In genomic region chr1:46492269-46492853, GRCh38 we compare ENCODE assay signal across 21 cellular contexts. TPM values are rescaled to one million over a fixed set of nuclear protein-coding genes. Genes with fewer than 3 reads are reported as not detected.
DNase-seq lines count a peak whose midpoint lies in the region; ATAC-seq and TF ChIP-seq lines count a peak whose summit lies in the region.
"Had no signal": no experiment of that assay in that cellular context is flagged by ENCODE, and none has a peak within 500 bp of the region (broad histone marks: within the 10 kb centered on the region; RNA-seq: fewer than 3 reads in every experiment).

No MANE protein-coding gene starts in this region.

- H3K36me3 ChIP-seq in HEK293 (ENCODE audit: control insufficient read depth in 2 of 2, insufficient read depth in 1 of 2, low read length in 2 of 2) (no peaks in the 10 kb centered on the region), ectodermal cell (ENCODE audit: control insufficient read depth, insufficient read depth, low read length) (no peaks in the 10 kb centered on the region)
- no peaks in the 10 kb centered on the region for H3K36me3 ChIP-seq in CD8-positive, alpha-beta T cell (ENCODE audit: insufficient read depth, low read length)
- H3K36me3 ChIP-seq: BE2C, MG63 had no signal

- H3K9me3 ChIP-seq in HEK293 (ENCODE audit: control insufficient read depth, insufficient read depth, low read depth, low read length) (no peaks in the 10 kb centered on the region), ectodermal cell (ENCODE audit: control insufficient read depth, low read length) (no peaks in the 10 kb centered on the region)
- H3K9me3 ChIP-seq in CD8-positive, alpha-beta T cell (ENCODE audit: low read length) = no peaks in the 10 kb centered on the region
- H3K9me3 ChIP-seq: BE2C, MG63 had no signal

- H3K4me1 ChIP-seq in HEK293 (ENCODE audit: control insufficient read depth, insufficient read depth, low read length) (no peaks in the 10 kb centered on the region), ectodermal cell (ENCODE audit: control insufficient read depth, insufficient read depth, low read length) (peaks cover 48% of the 10 kb centered on the region)
- peaks cover 9% of the 10 kb centered on the region for H3K4me1 ChIP-seq in CD8-positive, alpha-beta T cell (ENCODE audit: insufficient read depth, low read length)
- H3K4me1 ChIP-seq: BE2C had no signal

- H3K36me3 Mint-ChIP-seq in activated CD4-positive, alpha-beta T cell treated with anti-CD3 and anti-CD28 coated beads for 36 hours (ENCODE audit: low read depth) = no peaks in the 10 kb centered on the region
- no peaks in the 10 kb centered on the region for H3K36me3 Mint-ChIP-seq in nephron progenitor cell (ENCODE audit: low read depth)
- H3K36me3 Mint-ChIP-seq in CD8-positive, alpha-beta T cell = no peaks in the 10 kb centered on the region
- H3K36me3 Mint-ChIP-seq: CD8-positive, alpha-beta memory T cell had no signal

- H3K4me1 Mint-ChIP-seq in activated CD4-positive, alpha-beta T cell treated with anti-CD3 and anti-CD28 coated beads for 36 hours = peaks cover 22% of the 10 kb centered on the region
- H3K4me1 Mint-ChIP-seq in nephron progenitor cell = peaks cover 41% of the 10 kb centered on the region
- peaks cover 17% of the 10 kb centered on the region for H3K4me1 Mint-ChIP-seq in CD8-positive, alpha-beta T cell (ENCODE audit: low read depth)

- peaks cover 66% of the 10 kb centered on the region for H3K27me3 Mint-ChIP-seq in activated CD4-positive, alpha-beta T cell treated with anti-CD3 and anti-CD28 coated beads for 36 hours
- peaks cover 100% of the 10 kb centered on the region for H3K27me3 Mint-ChIP-seq in nephron progenitor cell (ENCODE audit: low read depth, poor library complexity)
- peaks cover 74% of the 10 kb centered on the region for H3K27me3 Mint-ChIP-seq in CD8-positive, alpha-beta T cell (ENCODE audit: low read depth)

- ATAC-seq in activated CD4-positive, alpha-beta T cell treated with anti-CD3 and anti-CD28 coated beads for 36 hours = no peak
- ATAC-seq in CD8-positive, alpha-beta T cell = no peak
- ATAC-seq: HCT116 had no signal

- H3K9me3 Mint-ChIP-seq in activated CD4-positive, alpha-beta T cell treated with anti-CD3 and anti-CD28 coated beads for 36 hours (ENCODE audit: low read depth) = no peaks in the 10 kb centered on the region
- peaks cover 4% of the 10 kb centered on the region for H3K9me3 Mint-ChIP-seq in nephron progenitor cell
- H3K9me3 Mint-ChIP-seq in CD8-positive, alpha-beta T cell = no peaks in the 10 kb centered on the region

- no peak overlapping the region for H3K4me3 Mint-ChIP-seq in activated CD4-positive, alpha-beta T cell treated with anti-CD3 and anti-CD28 coated beads for 36 hours
- H3K4me3 Mint-ChIP-seq in nephron progenitor cell = peak overlapping the region; percentile 31
- no peak overlapping the region for H3K4me3 Mint-ChIP-seq in CD8-positive, alpha-beta T cell
- H3K4me3 Mint-ChIP-seq: CD8-positive, alpha-beta memory T cell had no signal

- peak; percentile 32 for DNase-seq in activated CD4-positive, alpha-beta T cell treated with anti-CD3 and anti-CD28 coated beads for 36 hours
- DNase-seq in activated CD4-positive, alpha-beta T cell treated with anti-CD3 and anti-CD28 coated beads for 48 hours = no peak
- DNase-seq in nephron progenitor cell = no peak
- no peak for DNase-seq in CD8-positive, alpha-beta T cell
- DNase-seq in DMS 273 treated with DMSO at 0.1 percent for 48 hours (lab: John Stamatoyannopoulos, UW) = no peak
- DNase-seq in coronary artery (ENCODE audit: low spot score) = no peak
- DNase-seq: 8988T; BE2C; CD8-positive, alpha-beta memory T cell; DMS79 treated with DMSO at 0.1 percent for 48 hours; Karpas-422; MG63; NCI-H1092; NCI-H146; NCI-H2081; NCI-H524; PC-9 had no signal

- POLR2A ChIA-PET in activated CD4-positive, alpha-beta T cell treated with anti-CD3 and anti-CD28 coated beads for 36 hours (lab: Charles Lee) = no interaction called here
- POLR2A ChIA-PET in HEK293 (lab: Yijun Ruan, JAX) = interaction anchor here (1.3 kb wide), 1 partner anchor 10 kb away, joined by 4 read pairs; no protein-coding TSS in a partner anchor
- POLR2A ChIA-PET in CD8-positive, alpha-beta T cell (lab: Charles Lee) = no interaction called here

- WGBS in ectodermal cell, 2 experiments = 16 to 18% methylated on average over 11 of the region's 11 CpGs

- H3K27ac Mint-ChIP-seq in activated CD4-positive, alpha-beta T cell treated with anti-CD3 and anti-CD28 coated beads for 36 hours = no peak overlapping the region
- H3K27ac Mint-ChIP-seq in nephron progenitor cell = no peak overlapping the region
- no peak overlapping the region for H3K27ac Mint-ChIP-seq in CD8-positive, alpha-beta T cell

- H3K4me3 ChIP-seq in HEK293 (ENCODE audit: low read depth, low read length) (no peak overlapping the region), ectodermal cell (ENCODE audit: insufficient read depth, low read depth, low read length) (peak overlapping the region; percentile 65), coronary artery (no peak overlapping the region)
- no peak overlapping the region for H3K4me3 ChIP-seq in CD8-positive, alpha-beta T cell (ENCODE audit: low read depth, low read length)
- H3K4me3 ChIP-seq: MG63, PC-9 had no signal

- TF ChIP-seq CTCF in HEK293 (tag by site-specific recombination; IDR thresholded peaks at IDR 0.05) (no peak), nephron progenitor cell (IDR thresholded peaks at IDR 0.05) (no peak), coronary artery (IDR thresholded peaks at IDR 0.05) (no peak)
- TF ChIP-seq CTCF in CD8-positive, alpha-beta T cell (IDR thresholded peaks at IDR 0.05) = no peak

- H3K27ac ChIP-seq in HEK293 (ENCODE audit: extremely low read depth, low read depth, low read length) (no peak overlapping the region), ectodermal cell (ENCODE audit: insufficient read depth, low read depth, low read length, poor library complexity, severe bottlenecking) (no peak overlapping the region), coronary artery (no peak overlapping the region)
- H3K27ac ChIP-seq in CD8-positive, alpha-beta T cell (ENCODE audit: low read depth, low read length) = no peak overlapping the region
- H3K27ac ChIP-seq: PC-9 had no signal

- H3K27me3 ChIP-seq in ectodermal cell (ENCODE audit: control insufficient read depth, insufficient read depth, low read length, poor library complexity, severe bottlenecking) = peaks cover 90% of the 10 kb centered on the region
- H3K27me3 ChIP-seq in CD8-positive, alpha-beta T cell (ENCODE audit: insufficient read depth, low read length) = peaks cover 10% of the 10 kb centered on the region

- CTCF ChIA-PET in activated CD4-positive, alpha-beta T cell treated with anti-CD3 and anti-CD28 coated beads for 36 hours (lab: Charles Lee) = interaction anchor here (1.0 kb wide), 1 partner anchor 45 kb away, joined by 3 read pairs; no protein-coding TSS in a partner anchor
- CTCF ChIA-PET in HEK293 (lab: Yijun Ruan, JAX) = interaction anchor here (1.1 kb wide), 2 partner anchors 11 to 36 kb away, joined by 3 to 4 read pairs; no protein-coding TSS in a partner anchor
- CTCF ChIA-PET in CD8-positive, alpha-beta T cell (lab: Charles Lee) = interaction anchor here (0.7 kb wide), 1 partner anchor 46 kb away, joined by 3 read pairs; no protein-coding TSS in a partner anchor

- intact Hi-C loops in activated CD4-positive, alpha-beta T cell treated with anti-CD3 and anti-CD28 coated beads for 36 hours (cut with DNase I, micrococcal nuclease) = loop anchor here in 1 of 2 experiments (5.0 kb wide), 1 partner anchor 740 kb away; the partner anchor contains the start of gene TAL1
- intact Hi-C loops in CD8-positive, alpha-beta T cell (cut with DNase I, micrococcal nuclease) = no loop called here

TF ChIP-seq in HEK293, 187 proteins besides CTCF, POLR2A, EP300 and RAD21:
- TF ChIP-seq ZFHX2 (tag by site-specific recombination; conservative IDR thresholded peaks at IDR 0.05) (peak; percentile 84), EGR2 (tag by site-specific recombination; IDR thresholded peaks at IDR 0.05; ENCODE audit: low read depth) (peak; percentile 65; the same call in 1 of the 2 replicates), ZNF513 (tag by site-specific recombination; IDR thresholded peaks at IDR 0.05) (no peak), ZNF670 (tag by site-specific recombination; IDR thresholded peaks at IDR 0.05; ENCODE audit: low read depth) (no peak)
TF ChIP-seq in HEK293: peak in this region for 2.

RNA-seq across cellular contexts. Expression of gene DMBX1, which starts 2.7 kb away (rescaled TPM):
- under 1 TPM in 1 of 2 experiments, not detected in 1; 0.05 TPM for total RNA-seq in activated CD4-positive, alpha-beta T cell treated with anti-CD3 and anti-CD28 coated beads for 36 hours
- polyA plus RNA-seq in ectodermal cell (2013, experiment 1 of 4) = 19.6 TPM
- polyA plus RNA-seq in ectodermal cell (2013, experiment 2 of 4) = 30.9 TPM
- 23.8 TPM for polyA plus RNA-seq in ectodermal cell (2013, experiment 3 of 4)
- 21.4 TPM for polyA plus RNA-seq in ectodermal cell (2013, experiment 4 of 4)
- not detected for total RNA-seq in CD8-positive, alpha-beta T cell
- total RNA-seq: CD8-positive, alpha-beta memory T cell had no signal
- polyA plus RNA-seq: CD8-positive, alpha-beta memory T cell had no signal

RNA-seq across cellular contexts. Expression of gene KNCN, which starts 59.1 kb away (rescaled TPM):
- total RNA-seq in activated CD4-positive, alpha-beta T cell treated with anti-CD3 and anti-CD28 coated beads for 36 hours = not detected
- not detected for polyA plus RNA-seq in ectodermal cell (2013, experiment 1 of 4)
- not detected for polyA plus RNA-seq in ectodermal cell (2013, experiment 2 of 4)
- not detected for polyA plus RNA-seq in ectodermal cell (2013, experiment 3 of 4)
- polyA plus RNA-seq in ectodermal cell (2013, experiment 4 of 4) = not detected
- not detected for total RNA-seq in CD8-positive, alpha-beta T cell
- total RNA-seq: CD8-positive, alpha-beta memory T cell; G401; PC-9 had no signal
- polyA plus RNA-seq: CD8-positive, alpha-beta memory T cell had no signal
